34 cellular contexts compared by ENCODE assay signal in the genomic region with DNA sequence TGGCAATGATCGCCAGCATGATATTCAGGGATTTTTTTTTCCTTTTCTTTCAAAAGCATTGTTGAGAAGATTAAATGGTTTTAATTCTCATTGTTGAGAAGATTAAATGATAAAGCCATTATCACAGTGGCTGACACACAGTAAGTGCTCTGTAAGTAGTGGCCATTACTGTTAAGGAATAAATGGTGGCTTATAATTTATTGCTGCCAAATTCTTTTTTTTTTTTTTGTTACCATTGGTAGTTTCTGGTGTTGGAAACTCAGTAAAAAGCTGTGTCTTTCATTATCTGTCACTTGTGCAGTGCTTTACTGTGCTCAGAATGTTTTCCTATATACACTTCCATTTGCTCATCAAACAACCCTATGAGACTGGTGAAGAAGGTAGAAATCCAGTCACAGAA.
"Had no signal": no experiment of that assay in that cellular context is flagged by ENCODE, and none has a peak within 500 bp of the region (broad histone marks: within the 10 kb centered on the region; RNA-seq: fewer than 3 reads in every experiment).

No MANE protein-coding gene starts in this region.

- H3K27me3 Mint-ChIP-seq: activated B cell treated with CpG ODN at 0.5 μM for 24 hours; activated CD4-positive, alpha-beta memory T cell treated with anti-CD3 and anti-CD28 coated beads for 36 hours; activated CD4-positive, alpha-beta T cell treated with anti-CD3 and anti-CD28 coated beads, Interleukin-2, amount 10 ng/mL, durations not matched to agents 24 days and 14 days; activated CD8-positive, alpha-beta T cell treated with anti-CD3 and anti-CD28 coated beads for 36 hours; activated naive CD8-positive, alpha-beta T cell treated with anti-CD3 and anti-CD28 coated beads, Interleukin-2, amount 10 ng/mL, durations not matched to agents 7 days and 5 days; activated T-helper 17 cell treated with anti-CD3 and anti-CD28 coated beads, Interleukin-2, amount 50 U/mL, for 72 hours had no signal

- H3K9me3 ChIP-seq: adrenal gland, body of pancreas, breast epithelium had no signal

- DNase-seq: activated B cell treated with CpG ODN at 0.5 μM for 24 hours; activated CD4-positive, alpha-beta memory T cell treated with anti-CD3 and anti-CD28 coated beads for 36 hours; activated CD4-positive, alpha-beta T cell treated with anti-CD3 and anti-CD28 coated beads for 4 hours; activated CD4-positive, alpha-beta T cell treated with anti-CD3 and anti-CD28 coated beads, Interleukin-2, amount 10 ng/mL, durations not matched to agents 24 days and 14 days; activated CD4-positive, alpha-beta T cell treated with anti-CD3 and anti-CD28 coated beads, Interleukin-2, amount 50 U/mL, for 1 hour; activated CD4-positive, alpha-beta T cell treated with anti-CD3 and anti-CD28 coated beads, Interleukin-2, amount 50 U/mL, for 4 hours; activated CD4-positive, CD25-positive, alpha-beta regulatory T cell treated with anti-CD3 and anti-CD28 coated beads, Interleukin-2, amount 50 U/mL, for 72 hours; activated CD8-positive, alpha-beta memory T cell treated with anti-CD3 and anti-CD28 coated beads, Interleukin-2, amount 50 U/mL, for 4 hours; activated CD8-positive, alpha-beta T cell treated with anti-CD3 and anti-CD28 coated beads for 36 hours; activated effector memory CD4-positive, alpha-beta T cell treated with anti-CD3 and anti-CD28 coated beads, Interleukin-2, amount 50 U/mL, for 16 hours; activated gamma-delta T cell treated with Interleukin-2 at 50 U/mL for 16 hours; activated naive CD4-positive, alpha-beta T cell; activated naive CD4-positive, alpha-beta T cell treated with anti-CD3 and anti-CD28 coated beads for 36 hours; activated naive CD4-positive, alpha-beta T cell treated with anti-CD3 and anti-CD28 coated beads, Interleukin-2, amount 50 U/mL, for 16 hours; activated naive CD8-positive, alpha-beta T cell treated with anti-CD3 and anti-CD28 coated beads, Interleukin-2, amount 10 ng/mL, durations not matched to agents 7 days and 5 days; activated T-cell treated with anti-CD3 and anti-CD28 coated beads for 4 hours; activated T-cell treated with anti-CD3 and anti-CD28 coated beads, Interleukin-2, amount 50 U/mL, for 1 hour; activated T-cell treated with anti-CD3 and anti-CD28 coated beads, Interleukin-2, amount 50 U/mL, for 4 hours; activated T-cell treated with anti-CD3 and anti-CD28 coated beads, Interleukin-2, amount 50 U/mL, for 72 hours; adrenal gland; amniotic stem cell; aorta; body of pancreas; brain microvascular endothelial cell; central memory CD4-positive, alpha-beta T cell; T-helper 2 cell; T-helper 9 cell had no signal

- H3K4me1 ChIP-seq: body of pancreas, breast epithelium had no signal

- H3K36me3 ChIP-seq: adrenal gland, brain microvascular endothelial cell, breast epithelium had no signal

- ATAC-seq: activated CD8-positive, alpha-beta T cell treated with anti-CD3 and anti-CD28 coated beads for 36 hours; activated naive CD4-positive, alpha-beta T cell treated with anti-CD3 and anti-CD28 coated beads, Interleukin-2, amount 50 U/mL, for 72 hours; activated T-cell treated with anti-CD3 and anti-CD28 coated beads, Interleukin-2, amount 50 U/mL, for 4 hours; activated T-cell treated with anti-CD3 and anti-CD28 coated beads, Interleukin-2, amount 50 U/mL, for 72 hours; activated T-helper 17 cell treated with anti-CD3 and anti-CD28 coated beads, Interleukin-2, amount 50 U/mL, for 72 hours; body of pancreas had no signal

- H3K27ac Mint-ChIP-seq: activated B cell treated with CpG ODN at 0.5 μM for 24 hours; activated CD4-positive, alpha-beta memory T cell treated with anti-CD3 and anti-CD28 coated beads for 36 hours; activated CD4-positive, alpha-beta T cell treated with anti-CD3 and anti-CD28 coated beads, Interleukin-2, amount 10 ng/mL, durations not matched to agents 24 days and 14 days; activated CD8-positive, alpha-beta T cell treated with anti-CD3 and anti-CD28 coated beads for 36 hours; activated naive CD4-positive, alpha-beta T cell treated with anti-CD3 and anti-CD28 coated beads for 36 hours; activated naive CD4-positive, alpha-beta T cell treated with anti-CD3 and anti-CD28 coated beads, Interleukin-2, amount 50 U/mL, for 72 hours; activated naive CD8-positive, alpha-beta T cell treated with anti-CD3 and anti-CD28 coated beads, Interleukin-2, amount 10 ng/mL, durations not matched to agents 7 days and 5 days; activated T-helper 1 cell treated with anti-CD3 and anti-CD28 coated beads, Interleukin-12 subunit alpha, Interleukin-12 subunit beta, Interleukin-2, Interleukin-4 antibody, amounts not matched to agents 30 ng/mL and 10 ng/mL and 1 ng/mL, durations not matched to agents 14 hours and 24 hours and 36 hours; T-helper 1 cell treated with Interleukin-12 subunit alpha and Interleukin-12 subunit beta and Interleukin-4 antibody, amounts not matched to agents 30 μg/mL and 1 μg/mL, for 36 hours; T-helper 2 cell treated with Interferon-gamma antibody and Interleukin-4, amounts not matched to agents 5 μg/mL and 100 μg/mL, for 36 hours had no signal

- H3K9me3 Mint-ChIP-seq: activated B cell treated with CpG ODN at 0.5 μM for 24 hours; activated CD8-positive, alpha-beta T cell treated with anti-CD3 and anti-CD28 coated beads for 36 hours; activated naive CD4-positive, alpha-beta T cell treated with anti-CD3 and anti-CD28 coated beads for 36 hours; activated T-cell treated with anti-CD3 and anti-CD28 coated beads, Interleukin-2, amount 50 U/mL, for 4 hours; activated T-cell treated with anti-CD3 and anti-CD28 coated beads, Interleukin-2, amount 50 U/mL, for 72 hours; activated T-helper 1 cell treated with anti-CD3 and anti-CD28 coated beads, Interleukin-12 subunit alpha, Interleukin-12 subunit beta, Interleukin-2, Interleukin-4 antibody, amounts not matched to agents 30 ng/mL and 10 ng/mL and 1 ng/mL, durations not matched to agents 14 hours and 24 hours and 36 hours; activated T-helper 17 cell treated with anti-CD3 and anti-CD28 coated beads, Interleukin-2, amount 50 U/mL, for 72 hours; T-helper 1 cell treated with Interleukin-12 subunit alpha and Interleukin-12 subunit beta and Interleukin-4 antibody, amounts not matched to agents 30 μg/mL and 1 μg/mL, for 36 hours; T-helper 2 cell treated with Interferon-gamma antibody and Interleukin-4, amounts not matched to agents 5 μg/mL and 100 μg/mL, for 36 hours had no signal

- H3K4me3 ChIP-seq: adrenal gland, body of pancreas, breast epithelium had no signal

- H3K27ac ChIP-seq: adrenal gland, body of pancreas, brain microvascular endothelial cell, breast epithelium, VCaP had no signal

- H3K4me3 Mint-ChIP-seq: activated B cell treated with CpG ODN at 0.5 μM for 24 hours; activated CD4-positive, alpha-beta memory T cell treated with anti-CD3 and anti-CD28 coated beads for 36 hours; activated CD4-positive, alpha-beta T cell treated with anti-CD3 and anti-CD28 coated beads, Interleukin-2, amount 10 ng/mL, durations not matched to agents 24 days and 14 days; activated CD8-positive, alpha-beta T cell treated with anti-CD3 and anti-CD28 coated beads for 36 hours; activated naive CD4-positive, alpha-beta T cell treated with anti-CD3 and anti-CD28 coated beads for 36 hours; activated naive CD8-positive, alpha-beta T cell treated with anti-CD3 and anti-CD28 coated beads, Interleukin-2, amount 10 ng/mL, durations not matched to agents 7 days and 5 days; activated T-cell treated with anti-CD3 and anti-CD28 coated beads, Interleukin-2, amount 50 U/mL, for 4 hours; activated T-cell treated with anti-CD3 and anti-CD28 coated beads, Interleukin-2, amount 50 U/mL, for 72 hours; activated T-helper 1 cell treated with anti-CD3 and anti-CD28 coated beads, Interleukin-12 subunit alpha, Interleukin-12 subunit beta, Interleukin-2, Interleukin-4 antibody, amounts not matched to agents 30 ng/mL and 10 ng/mL and 1 ng/mL, durations not matched to agents 14 hours and 24 hours and 36 hours; activated T-helper 17 cell treated with anti-CD3 and anti-CD28 coated beads, Interleukin-2, amount 50 U/mL, for 72 hours; T-helper 1 cell treated with Interleukin-12 subunit alpha and Interleukin-12 subunit beta and Interleukin-4 antibody, amounts not matched to agents 30 μg/mL and 1 μg/mL, for 36 hours; T-helper 2 cell treated with Interferon-gamma antibody and Interleukin-4, amounts not matched to agents 5 μg/mL and 100 μg/mL, for 36 hours had no signal
